Comparison of ENCODE assay signal across 8 cellular contexts in the genomic region with DNA sequence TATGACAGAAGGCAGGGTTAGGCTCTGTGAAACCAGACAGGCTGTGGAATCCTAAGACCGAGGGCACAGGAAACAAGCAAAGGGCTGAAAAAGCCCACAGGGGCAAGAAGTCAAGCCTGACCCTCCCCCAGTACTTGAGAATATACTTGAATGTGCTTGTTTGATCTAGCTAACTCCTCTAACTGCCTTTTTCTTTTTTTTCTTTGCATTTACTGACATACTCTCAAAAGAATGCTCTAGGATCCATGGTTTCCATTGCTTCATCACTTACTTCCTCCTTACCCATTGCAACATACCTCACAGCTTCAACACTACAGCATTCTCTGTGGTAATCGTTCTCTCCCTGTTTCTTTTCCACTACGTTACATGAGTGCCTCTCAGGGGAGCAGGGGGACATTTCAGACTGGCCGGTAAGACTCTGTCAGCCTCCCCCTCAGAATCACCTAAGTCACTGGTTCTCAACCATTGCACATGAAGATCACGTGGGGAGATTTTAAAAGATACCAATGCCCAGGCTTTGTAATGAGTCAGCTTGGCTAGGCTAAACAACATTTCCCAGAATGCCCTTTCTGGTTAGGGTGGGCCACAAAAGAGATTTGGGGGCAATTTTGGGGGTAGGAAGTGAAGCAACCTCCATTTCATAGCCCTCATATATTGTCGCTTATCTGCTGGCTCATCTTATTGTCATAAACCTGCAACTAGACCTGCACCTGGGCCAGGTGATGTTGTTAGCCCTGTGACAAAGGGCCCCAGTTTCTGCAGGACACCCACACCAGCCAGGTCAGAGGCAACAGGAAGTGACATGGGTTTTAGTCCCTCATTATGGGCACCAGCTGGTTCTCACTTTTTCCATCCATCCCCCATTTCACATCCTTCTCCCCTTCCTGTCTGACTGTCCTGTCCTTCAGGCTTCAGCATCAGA. TPM values are rescaled to one million over a fixed set of nuclear protein-coding genes. Genes with fewer than 3 reads are reported as not detected.
DNase-seq lines count a peak whose midpoint lies in the region; ATAC-seq and TF ChIP-seq lines count a peak whose summit lies in the region.

No MANE protein-coding gene starts in this region.

- H3K36me3 ChIP-seq in CD4-positive, CD25-positive, alpha-beta regulatory T cell (ENCODE audit: control insufficient read depth, insufficient read depth, low read length) = peaks cover 4% of the 10 kb centered on the region
- peaks cover 0 to 20% (median 0%) of the 10 kb centered on the region in 9 donors for H3K36me3 ChIP-seq in heart left ventricle
- H3K36me3 ChIP-seq in gastrocnemius medialis = no peaks in the 10 kb centered on the region
- H3K36me3 ChIP-seq in ovary = no peaks in the 10 kb centered on the region

- in situ Hi-C loops in gastrocnemius medialis (cut with MboI; ENCODE audit: low sequenced_read_pairs in 4 of 4) = loop anchor here in 1 of 4 donors (25.0 kb wide), 1 partner anchor 216 kb away; no protein-coding TSS in a partner anchor

- no peaks in the 10 kb centered on the region for H3K27me3 ChIP-seq in CD4-positive, CD25-positive, alpha-beta regulatory T cell (ENCODE audit: control insufficient read depth, insufficient read depth, low read length)
- H3K27me3 ChIP-seq in heart left ventricle (no peaks in the 10 kb centered on the region), gastrocnemius medialis (no peaks in the 10 kb centered on the region), ovary (no peaks in the 10 kb centered on the region)

- DNase-seq in CD4-positive, CD25-positive, alpha-beta regulatory T cell = peak in 1 of 3 donors; percentile 25
- DNase-seq in KG1 (lab: John Stamatoyannopoulos, UW) (peak; percentile 57), heart left ventricle (no peak), gastrocnemius medialis (no peak), ovary (no peak)
- peak; percentile 54 for DNase-seq in activated T-cell treated with anti-CD3 and anti-CD28 coated beads, Interleukin-2, amount 50 U/mL, for 24 hours
- DNase-seq in stimulated activated naive CD8-positive, alpha-beta T cell treated with anti-CD3 and anti-CD28 coated beads, Interleukin-15, Interleukin-2, amounts not matched to agents 100 U/mL and 50 U/mL, for 24 hours = peak; percentile 52

- H3K9me3 ChIP-seq in CD4-positive, CD25-positive, alpha-beta regulatory T cell (ENCODE audit: control insufficient read depth in 2 of 2, low read length in 2 of 2) = no peaks in the 10 kb centered on the region
- H3K9me3 ChIP-seq in heart left ventricle (no peaks in the 10 kb centered on the region), gastrocnemius medialis (no peaks in the 10 kb centered on the region), ovary (no peaks in the 10 kb centered on the region)

- H3K9me3 Mint-ChIP-seq in CD4-positive, CD25-positive, alpha-beta regulatory T cell = no peaks in the 10 kb centered on the region
- H3K9me3 Mint-ChIP-seq in activated T-cell treated with anti-CD3 and anti-CD28 coated beads, Interleukin-2, amount 50 U/mL, for 24 hours = no peaks in the 10 kb centered on the region

- TF ChIP-seq CTCF in heart left ventricle (IDR thresholded peaks at IDR 0.05) (no peak), gastrocnemius medialis (IDR thresholded peaks at IDR 0.05 in 4 of 5, conservative IDR thresholded peaks at IDR 0.05 in 1 of 5) (no peak), ovary (IDR thresholded peaks at IDR 0.05) (no peak)

- TF ChIP-seq EP300 in ovary (IDR thresholded peaks at IDR 0.05) = no peak

- WGBS in heart left ventricle, 4 donors = 65 to 79% (median 73%) methylated on average over 6 of the region's 6 CpGs
- 70 to 81% (median 79%) methylated on average over 6 of the region's 6 CpGs for WGBS in ovary, 3 donors

- H3K27me3 Mint-ChIP-seq in CD4-positive, CD25-positive, alpha-beta regulatory T cell = no peaks in the 10 kb centered on the region
- H3K27me3 Mint-ChIP-seq in activated T-cell treated with anti-CD3 and anti-CD28 coated beads, Interleukin-2, amount 50 U/mL, for 24 hours = no peaks in the 10 kb centered on the region

- intact Hi-C loops in heart left ventricle (cut with DNase I) (loop anchor here in 4 of 10 donors (5.0 kb wide), 3 partner anchors 61 to 216 kb away; no protein-coding TSS in a partner anchor), gastrocnemius medialis (cut with DNase I; ENCODE audit: low total_unique reads) (no loop called here), ovary (cut with DNase I) (loop anchor here in 2 of 4 donors (1.0 to 10.0 kb wide), 3 partner anchors 27 to 71 kb away; partner anchors contain the start of gene RAB27A (in 1 of the 2))

- H3K4me3 Mint-ChIP-seq in CD4-positive, CD25-positive, alpha-beta regulatory T cell = peak overlapping the region in 2 of 4 donors; percentile 3 to 48
- H3K4me3 Mint-ChIP-seq in activated T-cell treated with anti-CD3 and anti-CD28 coated beads, Interleukin-2, amount 50 U/mL, for 24 hours = peak overlapping the region; percentile 43

- peaks cover 20 to 60% (median 39%) of the 10 kb centered on the region in 4 donors for H3K4me1 Mint-ChIP-seq in CD4-positive, CD25-positive, alpha-beta regulatory T cell
- peaks cover 79% of the 10 kb centered on the region for H3K4me1 Mint-ChIP-seq in activated T-cell treated with anti-CD3 and anti-CD28 coated beads, Interleukin-2, amount 50 U/mL, for 24 hours (ENCODE audit: low read depth)

- TF ChIP-seq POLR2A in heart left ventricle (IDR thresholded peaks at IDR 0.05) = no peak
- no peak for TF ChIP-seq POLR2A in gastrocnemius medialis (IDR thresholded peaks at IDR 0.05)
- no peak for TF ChIP-seq POLR2A in ovary (IDR thresholded peaks at IDR 0.05)

- H3K4me1 ChIP-seq in CD4-positive, CD25-positive, alpha-beta regulatory T cell (ENCODE audit: control insufficient read depth, insufficient read depth, low read length, poor library complexity, severe bottlenecking) = peaks cover 29% of the 10 kb centered on the region
- peaks cover 0 to 76% (median 0%) of the 10 kb centered on the region in 12 donors for H3K4me1 ChIP-seq in heart left ventricle
- H3K4me1 ChIP-seq in gastrocnemius medialis = no peaks in the 10 kb centered on the region
- H3K4me1 ChIP-seq in ovary (ENCODE audit: insufficient read depth) = no peaks in the 10 kb centered on the region

- H3K27ac Mint-ChIP-seq in CD4-positive, CD25-positive, alpha-beta regulatory T cell = peak overlapping the region; percentile 27 to 57 (median 53)
- H3K27ac Mint-ChIP-seq in activated T-cell treated with anti-CD3 and anti-CD28 coated beads, Interleukin-2, amount 50 U/mL, for 24 hours = peak overlapping the region; percentile 94

- H3K36me3 Mint-ChIP-seq in CD4-positive, CD25-positive, alpha-beta regulatory T cell = no peaks in the 10 kb centered on the region
- peaks cover 94% of the 10 kb centered on the region for H3K36me3 Mint-ChIP-seq in activated T-cell treated with anti-CD3 and anti-CD28 coated beads, Interleukin-2, amount 50 U/mL, for 24 hours (ENCODE audit: low read depth)

- peak in 1 of 2 donors; percentile 22 for ATAC-seq in CD4-positive, CD25-positive, alpha-beta regulatory T cell (ENCODE audit: low read depth in 2 of 2)
- ATAC-seq in GM19452 (IDR thresholded peaks at IDR 0.05; ENCODE audit: unreplicated experiment) = peak; percentile 53
- peak; percentile 21 to 88 (median 67) for ATAC-seq in heart left ventricle
- peak; percentile 79 for ATAC-seq in stimulated activated naive CD8-positive, alpha-beta T cell treated with anti-CD3 and anti-CD28 coated beads, Interleukin-15, Interleukin-2, amounts not matched to agents 100 U/mL and 50 U/mL, for 24 hours
- ATAC-seq in gastrocnemius medialis = no peak

- no peak overlapping the region for H3K27ac ChIP-seq in CD4-positive, CD25-positive, alpha-beta regulatory T cell (ENCODE audit: insufficient read depth, low read length, poor library complexity, severe bottlenecking)
- peak overlapping the region in 2 of 12 donors; percentile 13 to 87 for H3K27ac ChIP-seq in heart left ventricle
- H3K27ac ChIP-seq in gastrocnemius medialis = no peak overlapping the region
- no peak overlapping the region for H3K27ac ChIP-seq in ovary

- H3K4me3 ChIP-seq in CD4-positive, CD25-positive, alpha-beta regulatory T cell (ENCODE audit: low read depth, low read length) = no peak overlapping the region
- peak overlapping the region in 1 of 12 donors; percentile 10 for H3K4me3 ChIP-seq in heart left ventricle
- H3K4me3 ChIP-seq in gastrocnemius medialis = no peak overlapping the region
- H3K4me3 ChIP-seq in ovary = no peak overlapping the region

RNA-seq across cellular contexts. Expression of gene RSL24D1, which starts 24.6 kb away (rescaled TPM):
- total RNA-seq in CD4-positive, CD25-positive, alpha-beta regulatory T cell = 121 TPM
- polyA plus RNA-seq in CD4-positive, CD25-positive, alpha-beta regulatory T cell = 100 to 1,000 TPM in 3 of 4 donors, 10 to 100 TPM in 1; 85.4 to 118 (median 104) TPM
- total RNA-seq in heart left ventricle = 10 to 100 TPM; 25.5 to 51.5 (median 39.2) TPM
- 10 to 100 TPM; 40.8 to 51.9 TPM for polyA plus RNA-seq in heart left ventricle
- total RNA-seq in gastrocnemius medialis = 10 to 100 TPM; 36.8 to 53.3 (median 52.0) TPM
- total RNA-seq in ovary = 100 to 1,000 TPM; 103 to 190 (median 117) TPM
- 100 to 1,000 TPM in 1 of 2 donors, 10 to 100 TPM in 1; 86.7 to 135 TPM for polyA plus RNA-seq in ovary

Comparison
In these comparisons a context has a peak if more than half of its experiments do, and no peak if none do; other contexts are left out.
1. ATAC-seq: peak in GM19452 (single experiment), heart left ventricle (4 of 4) and stimulated activated naive CD8-positive, alpha-beta T cell treated with anti-CD3 and anti-CD28 coated beads, Interleukin-15, Interleukin-2, amounts not matched to agents 100 U/mL and 50 U/mL, for 24 hours (single experiment); none in gastrocnemius medialis (0 of 2).
2. DNase-seq: peak in KG1 (single experiment), activated T-cell treated with anti-CD3 and anti-CD28 coated beads, Interleukin-2, amount 50 U/mL, for 24 hours (single experiment) and stimulated activated naive CD8-positive, alpha-beta T cell treated with anti-CD3 and anti-CD28 coated beads, Interleukin-15, Interleukin-2, amounts not matched to agents 100 U/mL and 50 U/mL, for 24 hours (single experiment); none in heart left ventricle (0 of 5), gastrocnemius medialis (0 of 2) and ovary (0 of 5).